30 cellular contexts compared by ENCODE assay signal in the genomic region with DNA sequence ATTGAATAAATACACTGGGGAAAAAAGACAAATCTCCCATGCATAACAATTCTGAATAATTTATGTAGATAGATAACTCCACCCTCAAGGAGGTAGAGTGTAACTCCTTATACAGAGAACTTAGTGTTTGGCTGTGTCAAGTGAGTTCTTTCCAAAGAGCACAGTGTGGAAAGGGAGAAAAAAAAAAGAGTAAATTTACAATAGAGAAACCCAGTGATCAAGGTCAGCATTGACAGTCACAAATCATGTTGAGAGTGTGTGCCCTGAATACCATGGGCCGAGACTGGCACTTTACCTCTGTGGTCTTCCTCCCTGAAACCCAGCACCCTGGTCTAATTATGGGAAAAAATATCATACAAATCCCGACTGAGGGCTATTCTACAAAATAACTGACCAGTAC. TPM values are rescaled to one million over a fixed set of nuclear protein-coding genes. Genes with fewer than 3 reads are reported as not detected.
DNase-seq lines count a peak whose midpoint lies in the region; ATAC-seq and TF ChIP-seq lines count a peak whose summit lies in the region.
"Had no signal": no experiment of that assay in that cellular context is flagged by ENCODE, and none has a peak within 500 bp of the region (broad histone marks: within the 10 kb centered on the region; RNA-seq: fewer than 3 reads in every experiment).

No MANE protein-coding gene starts in this region.

- H3K9me3 Mint-ChIP-seq in immature natural killer cell (no peaks in the 10 kb centered on the region), natural killer cell (no peaks in the 10 kb centered on the region)
- H3K9me3 Mint-ChIP-seq: CD4-positive, alpha-beta memory T cell had no signal

- H3K27ac ChIP-seq in BLaER1 (0 out of 2 replicates have a peak overlapping the region, but pooled peaks have one; percentile 11), OCI-LY1 (ENCODE audit: low read depth, low read length, poor library complexity, severe bottlenecking) (peak overlapping the region; percentile 84), GM23248 (no peak overlapping the region)
- H3K27ac ChIP-seq: HL-60, Peyer's patch, SK-N-MC had no signal

- DNase-seq in immature natural killer cell (no peak), natural killer cell (no peak), NCI-H2029 (lab: John Stamatoyannopoulos, UW) (no peak), GM23248 (no peak), NCI-H146 treated with DMSO at 0.1 percent for 48 hours (lab: John Stamatoyannopoulos, UW; ENCODE audit: unreplicated experiment) (no peak)
- DNase-seq in stimulated activated CD4-positive, alpha-beta T cell treated with anti-CD3 and anti-CD28 coated beads, Interleukin-4, amount 100 ng/mL, for 24 hours = no peak
- DNase-seq: 8988T; ACHN; CD4-positive, alpha-beta memory T cell; COR-L47; DMS53; GOT3; HCEC 1CT; Kasumi-1; MV-4-11; NCI-H1105; NCI-H1436 treated with DMSO at 0.1 percent for 48 hours; NCI-H2029 treated with DMSO at 0.1 percent for 48 hours; NCI-H446 treated with DMSO at 0.1 percent for 48 hours; NCI-H526; NCI-H82; NK-92 treated with Interleukin-12 subunit alpha and Interleukin-12 subunit beta, amount 100 ng/mL, for 24 hours; Peyer's patch; SHP77 treated with DMSO at 0.1 percent for 48 hours; SW 1271 had no signal

- no peaks in the 10 kb centered on the region for H3K27me3 ChIP-seq in BLaER1
- no peaks in the 10 kb centered on the region for H3K27me3 ChIP-seq in OCI-LY1 (ENCODE audit: insufficient read depth, low read length)
- H3K27me3 ChIP-seq in GM23248 (replicated peaks; ENCODE audit: insufficient read depth) = peaks cover 10% of the 10 kb centered on the region
- H3K27me3 ChIP-seq: Peyer's patch had no signal

- peak overlapping the region; percentile 95 for H3K4me2 ChIP-seq in BLaER1
- H3K4me2 ChIP-seq in OCI-LY1 (ENCODE audit: low read length) = no peak overlapping the region
- no peak overlapping the region for H3K4me2 ChIP-seq in GM23248 (ENCODE audit: unreplicated experiment)

- in situ Hi-C loops in GM23248 (cut with MboI) = no loop called here

- no peak for TF ChIP-seq CTCF in OCI-LY1 (IDR thresholded peaks at IDR 0.05; ENCODE audit: low read length)
- TF ChIP-seq CTCF in natural killer cell (IDR thresholded peaks at IDR 0.05) = no peak

- peak overlapping the region; percentile 31 to 72 (median 40) for H3K27ac Mint-ChIP-seq in immature natural killer cell
- peak overlapping the region; percentile 42 to 64 for H3K27ac Mint-ChIP-seq in natural killer cell
- H3K27ac Mint-ChIP-seq: CD4-positive, alpha-beta memory T cell had no signal

- H3K9me2 ChIP-seq in OCI-LY1 (ENCODE audit: low read depth, low read length) (no peaks in the 10 kb centered on the region), GM23248 (ENCODE audit: insufficient read depth) (no peaks in the 10 kb centered on the region)

- no peak for ATAC-seq in natural killer cell

- peaks cover 77% of the 10 kb centered on the region for H3K4me1 ChIP-seq in BLaER1
- peaks cover 80% of the 10 kb centered on the region for H3K4me1 ChIP-seq in OCI-LY1 (ENCODE audit: insufficient read depth, low read length, severe bottlenecking)
- H3K4me1 ChIP-seq in GM23248 (ENCODE audit: insufficient read depth) = no peaks in the 10 kb centered on the region

- peaks cover 98% of the 10 kb centered on the region for H4K20me1 ChIP-seq in BLaER1
- H4K20me1 ChIP-seq in OCI-LY1 (ENCODE audit: insufficient read depth, low read length) = no peaks in the 10 kb centered on the region
- no peaks in the 10 kb centered on the region for H4K20me1 ChIP-seq in GM23248 (ENCODE audit: insufficient read depth)

- intact Hi-C loops in natural killer cell (cut with micrococcal nuclease) = no loop called here

- H3K36me3 Mint-ChIP-seq in immature natural killer cell (peaks cover 4 to 17% (median 14%) of the 10 kb centered on the region in 3 donors), natural killer cell (no peaks in the 10 kb centered on the region)

- H2AFZ ChIP-seq in OCI-LY1 (ENCODE audit: low read length) (no peak overlapping the region), GM23248 (no peak overlapping the region)

- H3K4me3 Mint-ChIP-seq in immature natural killer cell (peak overlapping the region in 3 of 5 donors; percentile 15 to 26 (median 21)), natural killer cell (peak overlapping the region; percentile 4)
- H3K4me3 Mint-ChIP-seq: CD4-positive, alpha-beta memory T cell had no signal

- peaks cover 81% of the 10 kb centered on the region for H3K36me3 ChIP-seq in BLaER1
- H3K36me3 ChIP-seq in OCI-LY1 (ENCODE audit: insufficient read depth, low read length) = no peaks in the 10 kb centered on the region
- no peaks in the 10 kb centered on the region for H3K36me3 ChIP-seq in GM23248 (ENCODE audit: low read depth)
- H3K36me3 ChIP-seq: Peyer's patch had no signal

- H3K9ac ChIP-seq in BLaER1 = peak overlapping the region; percentile 55; the same call in 1 of the 2 replicates
- no peak overlapping the region for H3K9ac ChIP-seq in OCI-LY1 (ENCODE audit: low read length)
- H3K9ac ChIP-seq in GM23248 = no peak overlapping the region

- H3F3A ChIP-seq in OCI-LY1 (ENCODE audit: insufficient read depth, low read length) (no peaks in the 10 kb centered on the region), GM23248 (ENCODE audit: insufficient read depth) (no peaks in the 10 kb centered on the region)

- H3K27me3 Mint-ChIP-seq in immature natural killer cell (ENCODE audit: low read depth in 3 of 3) (peaks cover under 1 to 13% (median 1%) of the 10 kb centered on the region in 3 donors), natural killer cell (ENCODE audit: low read depth in 2 of 2) (no peaks in the 10 kb centered on the region)
- H3K27me3 Mint-ChIP-seq: CD4-positive, alpha-beta memory T cell had no signal

- WGBS in GM23248 (ENCODE audit: low coverage in 1 of 2, low lambda C conversion rate in 2 of 2, missing lambda C conversion rate in 2 of 2), 2 experiments = 49 to 63% methylated on average over 2 of the region's 2 CpGs

- peaks cover 70 to 86% of the 10 kb centered on the region in 2 donors for H3K4me1 Mint-ChIP-seq in immature natural killer cell
- H3K4me1 Mint-ChIP-seq in natural killer cell = peaks cover 66 to 69% of the 10 kb centered on the region in 2 donors

- H3K9me3 ChIP-seq in BLaER1 (no peaks in the 10 kb centered on the region), OCI-LY1 (ENCODE audit: low read length) (no peaks in the 10 kb centered on the region), GM23248 (ENCODE audit: low read depth) (no peaks in the 10 kb centered on the region)
- H3K9me3 ChIP-seq: Peyer's patch had no signal

- peaks cover 10% of the 10 kb centered on the region; the same call in 1 of the 2 replicates for H3K79me2 ChIP-seq in OCI-LY1 (ENCODE audit: insufficient read depth, low read length)
- H3K79me2 ChIP-seq in GM23248 (ENCODE audit: insufficient read depth) = no peaks in the 10 kb centered on the region

- 0 out of 2 replicates have a peak overlapping the region, but pooled peaks have one; percentile 7 for H3K4me3 ChIP-seq in BLaER1
- no peak overlapping the region for H3K4me3 ChIP-seq in OCI-LY1 (ENCODE audit: low read depth, low read length, poor library complexity, severe bottlenecking)
- H3K4me3 ChIP-seq in GM23248 = no peak overlapping the region
- H3K4me3 ChIP-seq: Peyer's patch, SK-N-MC had no signal

RNA-seq across cellular contexts. Expression of a gene that starts 5.5 kb away (rescaled TPM):
- polyA plus RNA-seq in immature natural killer cell = 100 to 1,000 TPM in 1 of 3 donors, 10 to 100 TPM in 2; 87.4 to 186 (median 98.3) TPM
- 100 to 1,000 TPM in 1 of 3 donors, 10 to 100 TPM in 2; 95.3 to 137 (median 97.1) TPM for total RNA-seq in natural killer cell
- total RNA-seq in GM23248 (2014; rRNA removed; shearing (Covaris generic)) = not detected in 2 replicates
- 0.11 TPM in 1 of 2 replicates, not detected in the other for polyA plus RNA-seq in GM23248 (2016; fragmentation: Nextera tagmentation; extraction: Ambion mirVana)
- total RNA-seq: MCF 10A had no signal

Comparison
In these comparisons a context has a peak if more than half of its experiments do, and no peak if none do; other contexts are left out.
1. RNA of a gene that starts 5.5 kb away (total RNA-seq): 95.3 to 137 TPM in natural killer cell; not detected in GM23248; every median in the first group is over 10 times any median in the second.